9 cellular contexts compared by ENCODE assay signal in the genomic region with DNA sequence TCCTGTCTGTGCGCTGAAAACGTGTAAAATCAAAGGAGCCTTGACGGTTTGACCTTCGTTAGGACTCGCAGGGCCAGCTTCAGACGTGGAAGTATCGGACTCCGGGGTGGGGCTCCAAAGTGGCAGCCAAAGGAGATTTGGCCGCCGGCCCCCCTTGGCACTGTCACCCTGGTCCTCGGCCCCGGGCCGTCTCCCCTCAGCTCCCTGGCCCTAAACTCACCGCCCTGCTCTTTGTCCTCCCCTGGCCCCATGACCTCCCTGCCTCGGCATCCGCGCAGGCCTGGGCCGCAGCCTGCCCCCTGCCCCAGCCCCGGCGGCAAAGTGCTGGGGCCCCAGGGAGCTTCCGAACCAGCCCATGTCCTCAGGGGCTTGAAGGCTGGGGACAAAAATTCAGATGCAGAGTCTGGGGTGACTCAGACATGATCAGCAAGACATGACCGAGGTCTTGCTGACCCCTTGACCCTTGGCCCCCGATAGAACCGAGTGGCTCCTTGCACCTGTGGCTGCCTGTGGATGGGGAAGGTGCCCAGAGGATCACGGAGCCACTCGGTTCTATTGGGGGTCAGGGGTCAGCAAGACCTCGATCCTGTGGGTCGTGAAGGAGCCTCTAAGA. TPM values are rescaled to one million over a fixed set of nuclear protein-coding genes. Genes with fewer than 3 reads are reported as not detected.
A peak's percentile ranks its signal among the peaks of the same experiment; 100 is the strongest.
DNase-seq lines count a peak whose midpoint lies in the region; TF ChIP-seq lines count a peak whose summit lies in the region.
"Had no signal": no experiment of that assay in that cellular context is flagged by ENCODE, and none has a peak within 500 bp of the region (broad histone marks: within the 10 kb centered on the region; RNA-seq: fewer than 3 reads in every experiment).

No MANE protein-coding gene starts in this region.

- H3K27me3 ChIP-seq in CD8-positive, alpha-beta memory T cell (ENCODE audit: insufficient read depth, low read length, poor library complexity, severe bottlenecking), result no peaks in the 10 kb centered on the region
- no peaks in the 10 kb centered on the region for H3K27me3 ChIP-seq in Peyer's patch

- no peak for TF ChIP-seq POLR2A in Peyer's patch (IDR thresholded peaks at IDR 0.05)

- peaks cover 0 to under 1% (median 0%) of the 10 kb centered on the region in 3 donors for H3K36me3 Mint-ChIP-seq in CD8-positive, alpha-beta memory T cell
- H3K36me3 Mint-ChIP-seq in osteocyte (ENCODE audit: unreplicated experiment), result no peaks in the 10 kb centered on the region

- H3K9me3 ChIP-seq in CD8-positive, alpha-beta memory T cell (ENCODE audit: low read length), result no peaks in the 10 kb centered on the region
- H3K9me3 ChIP-seq in Peyer's patch, result no peaks in the 10 kb centered on the region

- peaks cover 4 to 14% (median 7%) of the 10 kb centered on the region in 3 donors for H3K4me1 Mint-ChIP-seq in CD8-positive, alpha-beta memory T cell
- H3K4me1 Mint-ChIP-seq in osteocyte (ENCODE audit: unreplicated experiment), result peaks cover 10% of the 10 kb centered on the region

- no peaks in the 10 kb centered on the region for H3K36me3 ChIP-seq in CD8-positive, alpha-beta memory T cell (ENCODE audit: insufficient read depth, low read length)
- no peaks in the 10 kb centered on the region for H3K36me3 ChIP-seq in Peyer's patch

- H3K27ac ChIP-seq in CD8-positive, alpha-beta memory T cell (ENCODE audit: low read depth, low read length), result peak overlapping the region; percentile 80
- H3K27ac ChIP-seq in Peyer's patch, result peak overlapping the region; percentile 79 to 99 (median 88)

- H3K4me3 ChIP-seq in CD8-positive, alpha-beta memory T cell (ENCODE audit: low read length), result peak overlapping the region; percentile 60
- H3K4me3 ChIP-seq in Peyer's patch (peak overlapping the region; percentile 57 to 92 (median 72)), fibroblast of mammary gland (ENCODE audit: control insufficient read depth, low read depth, low read length) (peak overlapping the region; percentile 40)

- POLR2A ChIA-PET in CD8-positive, alpha-beta memory T cell (lab: Charles Lee), result interaction anchor here (0.6 to 1.2 kb wide), 5 partner anchors 13 to 285 kb away, joined by 3 to 4 read pairs (median 3); a partner anchor contains a TSS

- no peaks in the 10 kb centered on the region for H3K9me3 Mint-ChIP-seq in CD8-positive, alpha-beta memory T cell
- H3K9me3 Mint-ChIP-seq in osteocyte (ENCODE audit: unreplicated experiment), result no peaks in the 10 kb centered on the region

- peak overlapping the region in 6 of 8 donors; percentile 54 to 79 (median 70) for H3K27ac Mint-ChIP-seq in CD8-positive, alpha-beta memory T cell
- H3K27ac Mint-ChIP-seq in osteocyte (ENCODE audit: unreplicated experiment), result no peak overlapping the region

- no peak for TF ChIP-seq CTCF in Peyer's patch (IDR thresholded peaks at IDR 0.05)
- TF ChIP-seq CTCF in fibroblast of mammary gland (conservative IDR thresholded peaks at IDR 0.05; ENCODE audit: control insufficient read depth, insufficient read depth, low read depth, low read length), result no peak
- TF ChIP-seq CTCF in osteocyte (IDR thresholded peaks at IDR 0.05), result no peak

- H3K4me1 ChIP-seq in CD8-positive, alpha-beta memory T cell (ENCODE audit: insufficient read depth, low read length), result peaks cover 9% of the 10 kb centered on the region
- peaks cover 2 to 18% (median 7%) of the 10 kb centered on the region in 4 donors for H3K4me1 ChIP-seq in Peyer's patch

- H3K4me3 Mint-ChIP-seq in CD8-positive, alpha-beta memory T cell, result peak overlapping the region; percentile 68 to 90 (median 79)
- peak overlapping the region; percentile 65 for H3K4me3 Mint-ChIP-seq in osteocyte (ENCODE audit: unreplicated experiment)

- no peak for DNase-seq in CD8-positive, alpha-beta memory T cell
- DNase-seq in Peyer's patch (no peak), fibroblast of mammary gland (ENCODE audit: low read depth) (no peak), osteocyte (ENCODE audit: extremely low spot score, unreplicated experiment) (no peak), AG08396 (ENCODE audit: low spot score) (no peak), epidermal melanocyte (ENCODE audit: insufficient read length, low spot score) (no peak)
- no peak for DNase-seq in activated effector memory CD4-positive, alpha-beta T cell treated with Interleukin-2 at 50 U/mL for 16 hours
- no peak for DNase-seq in stimulated activated CD8-positive, alpha-beta memory T cell treated with anti-CD3 and anti-CD28 coated beads, Interleukin-4, amount 100 ng/mL, for 48 hours
- DNase-seq: stimulated activated CD4-positive, alpha-beta T cell treated with anti-CD3 and anti-CD28 coated beads, Interleukin-2, amount 100 ng/mL, for 48 hours had no signal

- H3K27me3 Mint-ChIP-seq in CD8-positive, alpha-beta memory T cell, result no peaks in the 10 kb centered on the region
- no peaks in the 10 kb centered on the region for H3K27me3 Mint-ChIP-seq in osteocyte (ENCODE audit: unreplicated experiment)

- CTCF ChIA-PET in CD8-positive, alpha-beta memory T cell (lab: Charles Lee), result no interaction called here

RNA-seq across cellular contexts. Expression of a gene that starts 6.9 kb away (rescaled TPM):
- 10 to 100 TPM; 47.3 to 49.8 TPM for total RNA-seq in CD8-positive, alpha-beta memory T cell
- polyA plus RNA-seq in CD8-positive, alpha-beta memory T cell, result 17.7 TPM
- 10 to 100 TPM; 48.4 to 88.0 (median 57.8) TPM for total RNA-seq in Peyer's patch
- 31.5 TPM in 2 replicates for total RNA-seq in osteocyte

RNA-seq across cellular contexts. Expression of a gene that starts 8.6 kb away (rescaled TPM):
- 10 to 100 TPM; 20.4 to 20.7 TPM for total RNA-seq in CD8-positive, alpha-beta memory T cell
- 39.7 TPM for polyA plus RNA-seq in CD8-positive, alpha-beta memory T cell
- total RNA-seq in Peyer's patch (100 to 1,000 TPM in 3 of 4 donors, 10 to 100 TPM in 1; 80.9 to 340 (median 172) TPM), osteocyte (8.0 and 9.3 TPM in 2 replicates)

RNA-seq across cellular contexts. Expression of a gene that starts 8.8 kb away (rescaled TPM):
- total RNA-seq in CD8-positive, alpha-beta memory T cell, result 1 to 10 TPM; 1.2 to 2.4 TPM
- 1.1 TPM for polyA plus RNA-seq in CD8-positive, alpha-beta memory T cell
- 10 to 100 TPM in 3 of 4 donors, 1 to 10 TPM in 1; 6.6 to 32.9 (median 14.1) TPM for total RNA-seq in Peyer's patch
- total RNA-seq in osteocyte, result 6.0 and 6.4 TPM in 2 replicates

RNA-seq across cellular contexts. Expression of a gene that starts 32.1 kb away (rescaled TPM):
- 1 to 10 TPM; 1.8 to 2.1 TPM for total RNA-seq in CD8-positive, alpha-beta memory T cell
- polyA plus RNA-seq in CD8-positive, alpha-beta memory T cell, result 0.81 TPM
- 1 to 10 TPM in 2 of 4 donors, under 1 TPM in 2; 0.67 to 4.1 (median 2.4) TPM for total RNA-seq in Peyer's patch
- total RNA-seq in osteocyte, result 3.2 and 3.7 TPM in 2 replicates

RNA-seq across cellular contexts. Expression of a gene that starts 34.0 kb away (rescaled TPM):
- 10 to 100 TPM; 86.9 to 91.5 TPM for total RNA-seq in CD8-positive, alpha-beta memory T cell
- 22.5 TPM for polyA plus RNA-seq in CD8-positive, alpha-beta memory T cell
- total RNA-seq in Peyer's patch (10 to 100 TPM; 27.4 to 55.3 (median 35.1) TPM), osteocyte (68.3 and 69.4 TPM in 2 replicates)
